Comparison of ENCODE assay signal across 8 cellular contexts in the genomic region with DNA sequence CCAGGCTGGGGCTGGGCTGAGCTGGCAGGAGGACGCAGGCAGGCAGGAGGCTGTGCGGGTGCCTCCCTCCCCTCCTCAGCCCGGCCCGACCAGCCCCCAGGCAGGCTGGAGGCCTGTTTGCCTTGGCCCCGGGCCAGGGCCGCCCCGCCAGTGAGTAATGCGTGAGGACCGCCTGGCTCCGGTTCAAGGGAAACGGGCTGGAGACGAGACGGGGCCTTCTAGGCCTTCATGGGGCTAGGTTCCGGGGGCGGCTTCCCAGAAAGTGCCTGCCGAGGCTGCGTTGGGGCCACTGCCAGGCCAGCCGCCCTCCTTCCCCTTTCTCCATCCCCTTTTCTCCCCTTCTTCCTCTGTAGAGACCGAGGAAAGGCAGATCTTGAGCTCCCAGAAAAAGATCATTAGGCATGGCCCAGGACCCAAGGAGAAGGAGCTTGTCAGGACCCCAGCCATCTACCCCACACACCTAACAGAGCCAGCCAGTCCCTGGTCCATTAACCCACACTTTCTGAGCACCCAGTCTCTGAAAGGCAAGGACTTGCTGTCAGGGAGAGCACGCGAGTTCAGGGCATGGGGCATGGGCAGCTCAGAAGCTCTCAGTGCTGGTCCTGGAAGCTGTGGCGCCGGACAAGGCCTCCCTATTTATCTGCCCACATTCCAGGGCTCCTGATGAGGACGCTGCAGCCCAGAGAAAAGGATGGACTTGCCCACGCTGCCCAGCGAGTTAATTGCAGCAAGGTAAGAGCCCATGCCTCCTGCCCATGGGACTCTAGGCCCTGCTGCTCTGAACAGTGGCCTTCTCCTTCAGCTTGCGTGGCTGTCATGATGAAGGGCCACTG. TPM values are rescaled to one million over a fixed set of nuclear protein-coding genes. Genes with fewer than 3 reads are reported as not detected.
A peak's percentile ranks its signal among the peaks of the same experiment; 100 is the strongest.
DNase-seq lines count a peak whose midpoint lies in the region; ATAC-seq and TF ChIP-seq lines count a peak whose summit lies in the region.

No MANE protein-coding gene starts in this region.

- no peak for TF ChIP-seq POLR2A in testis (IDR thresholded peaks at IDR 0.05)

- no peaks in the 10 kb centered on the region for H3K36me3 ChIP-seq in testis (ENCODE audit: low read depth, missing control alignments)
- H3K36me3 ChIP-seq in mesendoderm (ENCODE audit: control insufficient read depth, insufficient read depth, low read length) = no peaks in the 10 kb centered on the region

- WGBS in testis, 2 donors = 42 to 56% methylated on average over 16 to 27 of the region's 27 CpGs
- WGBS in mesendoderm (ENCODE audit: extremely low coverage, insufficient coverage, low lambda C conversion rate) = no CpG with 5 or more reads among the region's 27 CpGs

- no peak overlapping the region for H3K4ac ChIP-seq in mesendoderm (ENCODE audit: low read depth, low read length)

- no peak overlapping the region for H4K5ac ChIP-seq in mesendoderm (ENCODE audit: low read length)

- H3K18ac ChIP-seq in mesendoderm (ENCODE audit: low read length) = no peak overlapping the region

- no peak overlapping the region for H2AK5ac ChIP-seq in mesendoderm (ENCODE audit: low read length)

- DNase-seq in DMS 273 (lab: John Stamatoyannopoulos, UW; ENCODE audit: unreplicated experiment) = peak; percentile 95
- DNase-seq in NCI-H1694 treated with DMSO at 0.1 percent for 48 hours (lab: John Stamatoyannopoulos, UW) = peak; percentile 26
- peak; percentile 82 for DNase-seq in brain pericyte (ENCODE audit: low read depth, low spot score)
- DNase-seq in left lobe of liver (ENCODE audit: low spot score) = peak; percentile 71
- DNase-seq in testis = peak; percentile 79
- DNase-seq in activated naive CD4-positive, alpha-beta T cell treated with anti-CD3 and anti-CD28 coated beads, Interleukin-2, amount 50 U/mL, for 16 hours = no peak
- no peak for DNase-seq in mesendoderm

- no peak overlapping the region for H3K4me3 ChIP-seq in testis
- no peak overlapping the region for H3K4me3 ChIP-seq in mesendoderm (ENCODE audit: low read length)

- no peak overlapping the region for H4K8ac ChIP-seq in mesendoderm (ENCODE audit: low read depth, low read length)

- no peaks in the 10 kb centered on the region for H3K79me1 ChIP-seq in mesendoderm (ENCODE audit: low read length)

- H3K56ac ChIP-seq in mesendoderm (ENCODE audit: low read length) = no peak overlapping the region

- H3K79me2 ChIP-seq in mesendoderm (ENCODE audit: control insufficient read depth, insufficient read depth, low read length) = no peaks in the 10 kb centered on the region

- H3K27ac ChIP-seq in testis (peak overlapping the region; percentile 44 to 66), mesendoderm (ENCODE audit: low read depth, low read length) (no peak overlapping the region)

- intact Hi-C loops in testis (cut with DNase I; ENCODE audit: low total_unique reads) = no loop called here

- H3K27me3 ChIP-seq in testis = no peaks in the 10 kb centered on the region
- H3K27me3 ChIP-seq in mesendoderm (ENCODE audit: insufficient read depth, low read length, poor library complexity) = no peaks in the 10 kb centered on the region

- no peak overlapping the region for H3K9ac ChIP-seq in mesendoderm (ENCODE audit: low read length)

- H2BK5ac ChIP-seq in mesendoderm (ENCODE audit: low read length) = no peak overlapping the region

- no peak overlapping the region for H3K4me2 ChIP-seq in mesendoderm (ENCODE audit: low read length)

- H2BK15ac ChIP-seq in mesendoderm (replicated peaks; ENCODE audit: low read depth) = no peak overlapping the region

- no peak overlapping the region for H2BK120ac ChIP-seq in mesendoderm (ENCODE audit: low read depth, low read length)

- H3K4me1 ChIP-seq in testis = peaks cover 14% of the 10 kb centered on the region
- H3K4me1 ChIP-seq in mesendoderm (ENCODE audit: control insufficient read depth, low read depth, low read length) = no peaks in the 10 kb centered on the region

- ATAC-seq in left lobe of liver (peak; percentile 63), HG03354 (IDR thresholded peaks at IDR 0.05; ENCODE audit: poor library complexity, severe bottlenecking, unreplicated experiment) (no peak)

- no peak for TF ChIP-seq CTCF in testis (IDR thresholded peaks at IDR 0.05)

- no peak overlapping the region for H3K23ac ChIP-seq in mesendoderm (ENCODE audit: low read length)

- H3K9me3 ChIP-seq in testis = no peaks in the 10 kb centered on the region

RNA-seq across cellular contexts. Expression of a gene that starts 48.5 kb away (rescaled TPM):
- total RNA-seq in left lobe of liver (12.4 TPM), testis (10 to 100 TPM in 1 of 2 donors, 1 to 10 TPM in 1; 9.8 to 14.6 TPM)
- 7.5 TPM for polyA plus RNA-seq in testis (ENCODE audit: insufficient read depth, low read depth, low replicate concordance)
- polyA plus RNA-seq in mesendoderm (2013, experiment 1 of 2) = 25.8 TPM
- polyA plus RNA-seq in mesendoderm (2013, experiment 2 of 2) = 23.8 TPM

Comparison
In these comparisons a context has a peak if more than half of its experiments do, and no peak if none do; other contexts are left out.
1. DNase-seq: peak in DMS 273 (single experiment), NCI-H1694 treated with DMSO at 0.1 percent for 48 hours (single experiment), brain pericyte (single experiment), left lobe of liver (single experiment) and testis (single experiment); none in activated naive CD4-positive, alpha-beta T cell treated with anti-CD3 and anti-CD28 coated beads, Interleukin-2, amount 50 U/mL, for 16 hours (single experiment) and mesendoderm (single experiment).